22 cellular contexts compared by ENCODE assay signal in genomic region chr16:16780588-16780987, GRCh38.
"Had no signal": no experiment of that assay in that cellular context is flagged by ENCODE, and none has a peak within 500 bp of the region (broad histone marks: within the 10 kb centered on the region; RNA-seq: fewer than 3 reads in every experiment).

No MANE protein-coding gene starts in this region.

- H3K36me3 ChIP-seq: heart right ventricle, tibial nerve had no signal

- H3K4me3 Mint-ChIP-seq: activated B cell treated with CpG ODN at 0.5 μM for 24 hours; activated naive CD4-positive, alpha-beta T cell treated with anti-CD3 and anti-CD28 coated beads for 36 hours; activated T-cell treated with anti-CD3 and anti-CD28 coated beads, Interleukin-2, amount 50 U/mL, for 4 hours; nephron; stimulated activated effector memory CD8-positive, alpha-beta T cell treated with anti-CD3 and anti-CD28 coated beads, Interleukin-12 subunit alpha, Interleukin-12 subunit beta, amount 100 ng/mL, for 72 hours; stimulated activated naive CD8-positive, alpha-beta T cell treated with anti-CD3 and anti-CD28 coated beads, Interleukin-15, amount 100 ng/mL, for 72 hours had no signal

- DNase-seq: activated B cell treated with CpG ODN at 0.5 μM for 24 hours; activated CD4-positive, alpha-beta T cell treated with anti-CD3 and anti-CD28 coated beads for 4 hours; activated CD4-positive, alpha-beta T cell treated with anti-CD3 and anti-CD28 coated beads, Interleukin-2, amount 50 U/mL, for 48 hours; activated CD8-positive, alpha-beta memory T cell treated with anti-CD3 and anti-CD28 coated beads, Interleukin-2, amount 50 U/mL, for 48 hours; activated naive CD4-positive, alpha-beta T cell treated with anti-CD3 and anti-CD28 coated beads for 36 hours; activated T-cell treated with anti-CD3 and anti-CD28 coated beads, Interleukin-2, amount 50 U/mL, for 4 hours; amygdala; cerebellar nuclear complex; effector CD4-positive, alpha-beta T cell; erythroblast; foreskin fibroblast; heart right ventricle; left cardiac atrium; occipital lobe; small intestine; stimulated activated CD4-positive, alpha-beta T cell treated with anti-CD3 and anti-CD28 coated beads, Interleukin-2, amount 100 ng/mL, for 24 hours; stimulated activated naive CD8-positive, alpha-beta T cell treated with anti-CD3 and anti-CD28 coated beads, Interleukin-15, amount 100 ng/mL, for 72 hours; T-helper 9 cell had no signal

- H3K9me3 ChIP-seq: tibial nerve had no signal

- H3K4me1 ChIP-seq: heart right ventricle, tibial nerve had no signal

- H3K36me3 Mint-ChIP-seq: stimulated activated effector memory CD8-positive, alpha-beta T cell treated with anti-CD3 and anti-CD28 coated beads, Interleukin-12 subunit alpha, Interleukin-12 subunit beta, amount 100 ng/mL, for 72 hours had no signal

- ATAC-seq: activated T-cell treated with anti-CD3 and anti-CD28 coated beads, Interleukin-2, amount 50 U/mL, for 4 hours; heart right ventricle; left cardiac atrium; sciatic nerve; stimulated activated effector memory CD8-positive, alpha-beta T cell treated with anti-CD3 and anti-CD28 coated beads, Interleukin-12 subunit alpha, Interleukin-12 subunit beta, amount 100 ng/mL, for 72 hours; stimulated activated naive CD8-positive, alpha-beta T cell treated with anti-CD3 and anti-CD28 coated beads, Interleukin-15, amount 100 ng/mL, for 72 hours had no signal

- H3K27ac ChIP-seq: heart right ventricle, tibial nerve had no signal

- H3K27ac Mint-ChIP-seq: activated B cell treated with CpG ODN at 0.5 μM for 24 hours; activated naive CD4-positive, alpha-beta T cell treated with anti-CD3 and anti-CD28 coated beads for 36 hours; nephron; stimulated activated effector memory CD8-positive, alpha-beta T cell treated with anti-CD3 and anti-CD28 coated beads, Interleukin-12 subunit alpha, Interleukin-12 subunit beta, amount 100 ng/mL, for 72 hours had no signal

- H3K9me3 Mint-ChIP-seq: activated B cell treated with CpG ODN at 0.5 μM for 24 hours; activated naive CD4-positive, alpha-beta T cell treated with anti-CD3 and anti-CD28 coated beads for 36 hours; nephron; stimulated activated effector memory CD8-positive, alpha-beta T cell treated with anti-CD3 and anti-CD28 coated beads, Interleukin-12 subunit alpha, Interleukin-12 subunit beta, amount 100 ng/mL, for 72 hours; stimulated activated naive CD8-positive, alpha-beta T cell treated with anti-CD3 and anti-CD28 coated beads, Interleukin-15, amount 100 ng/mL, for 72 hours had no signal

- H3K4me1 Mint-ChIP-seq: activated B cell treated with CpG ODN at 0.5 μM for 24 hours; nephron; stimulated activated effector memory CD8-positive, alpha-beta T cell treated with anti-CD3 and anti-CD28 coated beads, Interleukin-12 subunit alpha, Interleukin-12 subunit beta, amount 100 ng/mL, for 72 hours; stimulated activated naive CD8-positive, alpha-beta T cell treated with anti-CD3 and anti-CD28 coated beads, Interleukin-15, amount 100 ng/mL, for 72 hours had no signal

- H3K4me3 ChIP-seq: heart right ventricle, tibial nerve had no signal

- H3K27me3 ChIP-seq: tibial nerve had no signal
